Comparison of ENCODE assay signal across 31 cellular contexts in genomic region chr4:184994010-184994622, GRCh38. TPM values are rescaled to one million over a fixed set of nuclear protein-coding genes. Genes with fewer than 3 reads are reported as not detected.
"Had no signal": no experiment of that assay in that cellular context is flagged by ENCODE, and none has a peak within 500 bp of the region (broad histone marks: within the 10 kb centered on the region; RNA-seq: fewer than 3 reads in every experiment).

No MANE protein-coding gene starts in this region.

- H3K9me3 ChIP-seq: breast epithelium, MG63, Peyer's patch, SJCRH30, SK-N-SH had no signal

- H3K27ac ChIP-seq: breast epithelium, Peyer's patch, RWPE1, SJCRH30 had no signal

- H3K9ac ChIP-seq: SK-N-SH had no signal

- H3K4me3 ChIP-seq: breast epithelium, MG63, Peyer's patch, SJCRH30 had no signal

- H3K27me3 ChIP-seq: Peyer's patch, SJCRH30 had no signal

- DNase-seq: activated CD4-positive, alpha-beta memory T cell treated with anti-CD3 and anti-CD28 coated beads, Interleukin-2, amount 10 ng/mL, durations not matched to agents 7 days and 5 days; activated CD4-positive, alpha-beta T cell treated with anti-CD3 and anti-CD28 coated beads, Interleukin-2, amount 10 ng/mL, durations not matched to agents 7 days and 5 days; activated CD4-positive, CD25-positive, alpha-beta regulatory T cell; activated naive CD4-positive, alpha-beta T cell; activated T-cell treated with anti-CD3 and anti-CD28 coated beads for 4 hours; activated T-cell treated with anti-CD3 and anti-CD28 coated beads, Interleukin-2, amount 50 U/mL, for 48 hours; aorta; central memory CD4-positive, alpha-beta T cell; KG1; MG63; NCI-H1105; NCI-H1436; NCI-H1694 treated with DMSO at 0.1 percent for 48 hours; NCI-H2081; NCI-H226; NCI-H526 treated with DMSO at 0.1 percent for 48 hours; NCI-H82; NK-92 treated with Interleukin-12 subunit alpha and Interleukin-12 subunit beta, amount 100 ng/mL, for 24 hours; Peyer's patch; Right ventricle myocardium superior; SJCRH30; SK-N-SH; T-helper 17 cell; T-helper 9 cell had no signal

- H3K36me3 ChIP-seq: breast epithelium, MG63, Peyer's patch, SJCRH30 had no signal

- H3K4me2 ChIP-seq: SK-N-SH had no signal

- H3K4me1 ChIP-seq: breast epithelium, Peyer's patch, SJCRH30 had no signal

- ATAC-seq: T-helper 17 cell had no signal

- FAIRE-seq: TTC549 had no signal

RNA-seq across cellular contexts. Expression of gene HELT, which starts 24.2 kb away (rescaled TPM):
- total RNA-seq: activated CD4-positive, alpha-beta memory T cell treated with anti-CD3 and anti-CD28 coated beads, Interleukin-2, amount 10 ng/mL, durations not matched to agents 7 days and 5 days; activated CD4-positive, alpha-beta T cell treated with anti-CD3 and anti-CD28 coated beads, Interleukin-2, amount 10 ng/mL, durations not matched to agents 7 days and 5 days; activated CD8-positive, alpha-beta memory T cell treated with anti-CD3 and anti-CD28 coated beads for 36 hours; aorta; breast epithelium; chondrocyte; NCI-H460; Peyer's patch; Right ventricle myocardium superior; SJCRH30; T-helper 17 cell had no signal
- polyA plus RNA-seq: aorta, IgD-negative memory B cell, SK-N-SH had no signal
